ENCODE assay signal across 13 cellular contexts in the genomic region with DNA sequence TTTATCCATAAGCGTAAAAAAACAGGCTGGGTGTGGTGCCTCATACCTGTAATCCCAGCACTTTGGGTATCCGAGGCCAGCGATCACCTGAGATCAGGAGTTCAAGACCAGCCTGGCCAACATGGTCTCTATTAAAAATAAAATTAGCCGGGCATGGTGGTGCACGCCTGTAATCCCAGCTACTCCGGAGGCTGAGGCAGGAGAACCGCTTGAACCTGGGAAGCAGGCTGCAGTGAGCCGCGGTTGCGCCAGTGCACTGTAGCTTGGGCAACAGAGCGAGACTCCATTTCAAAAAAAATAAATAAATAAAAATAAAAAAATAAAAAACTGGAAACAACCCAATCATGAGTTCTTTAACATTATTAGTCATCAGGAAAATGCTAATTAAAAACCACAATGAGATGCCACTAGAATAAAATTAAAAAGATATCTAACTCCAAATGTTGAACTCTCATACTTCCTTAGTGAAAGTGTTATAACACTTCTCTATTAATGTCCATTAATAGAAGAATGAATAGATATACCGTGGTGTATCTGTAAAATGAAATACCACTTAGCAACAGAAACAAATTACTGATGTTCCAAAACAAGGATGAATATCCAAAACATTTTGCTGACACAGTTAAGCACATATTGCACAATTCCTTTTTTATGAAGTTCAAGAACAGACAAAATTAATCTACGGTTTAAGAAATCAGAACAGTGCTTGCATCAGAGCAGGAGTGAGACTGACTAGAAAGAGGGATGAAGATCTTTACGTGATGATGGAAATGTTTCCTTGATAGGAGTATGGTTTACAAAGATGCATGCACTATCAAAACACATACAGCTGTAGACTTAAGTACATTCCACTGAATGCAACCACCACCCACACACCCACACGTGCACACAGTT. TPM values are rescaled to one million over a fixed set of nuclear protein-coding genes. Genes with fewer than 3 reads are reported as not detected.
DNase-seq lines count a peak whose midpoint lies in the region; ATAC-seq and TF ChIP-seq lines count a peak whose summit lies in the region.
"Had no signal": no experiment of that assay in that cellular context is flagged by ENCODE, and none has a peak within 500 bp of the region (broad histone marks: within the 10 kb centered on the region; RNA-seq: fewer than 3 reads in every experiment).

No MANE protein-coding gene starts in this region.

- CTCF ChIA-PET in CD8-positive, alpha-beta T cell (lab: Charles Lee) = no interaction called here

- TF ChIP-seq POLR2A in thyroid gland (IDR thresholded peaks at IDR 0.05) = no peak

- H3K4me3 Mint-ChIP-seq in CD8-positive, alpha-beta T cell = no peak overlapping the region
- H3K4me3 Mint-ChIP-seq: activated CD8-positive, alpha-beta memory T cell treated with anti-CD3 and anti-CD28 coated beads, Interleukin-2, amount 10 ng/mL, durations not matched to agents 7 days and 5 days; activated naive CD8-positive, alpha-beta T cell; CD4-positive, alpha-beta T cell had no signal

- no peaks in the 10 kb centered on the region for H3K27me3 Mint-ChIP-seq in CD8-positive, alpha-beta T cell (ENCODE audit: low read depth)
- H3K27me3 Mint-ChIP-seq: activated CD8-positive, alpha-beta memory T cell treated with anti-CD3 and anti-CD28 coated beads, Interleukin-2, amount 10 ng/mL, durations not matched to agents 7 days and 5 days; activated naive CD8-positive, alpha-beta T cell; CD4-positive, alpha-beta T cell had no signal

- intact Hi-C loops in CD8-positive, alpha-beta T cell (cut with DNase I, micrococcal nuclease) = no loop called here
- intact Hi-C loops in sciatic nerve (cut with DNase I) = no loop called here
- intact Hi-C loops in thyroid gland (cut with DNase I) = no loop called here

- no peaks in the 10 kb centered on the region for H3K27me3 ChIP-seq in CD8-positive, alpha-beta T cell (ENCODE audit: insufficient read depth, low read length)
- no peaks in the 10 kb centered on the region for H3K27me3 ChIP-seq in thyroid gland
- H3K27me3 ChIP-seq: gastroesophageal sphincter had no signal

- in situ Hi-C loops in KBM-7 (cut with MboI; ENCODE audit: low pct_unique_long_range_greater_than_20kb, low sequenced_read_pairs) = no loop called here

- no peak overlapping the region for H3K9ac ChIP-seq in SK-N-MC (ENCODE audit: insufficient read length)

- no peak overlapping the region for H3K4me3 ChIP-seq in CD8-positive, alpha-beta T cell (ENCODE audit: low read depth, low read length)
- H3K4me3 ChIP-seq in SK-N-MC (no peak overlapping the region; the same call in 1 of the 2 replicates), thyroid gland (replicated peaks in 1 of 3) (no peak overlapping the region)
- H3K4me3 ChIP-seq: gastroesophageal sphincter had no signal

- no peaks in the 10 kb centered on the region for H3K4me1 ChIP-seq in CD8-positive, alpha-beta T cell (ENCODE audit: insufficient read depth, low read length)
- no peaks in the 10 kb centered on the region for H3K4me1 ChIP-seq in thyroid gland

- 90 to 93% methylated on average over 15 of the region's 15 CpGs for WGBS in thyroid gland, 2 donors

- POLR2A ChIA-PET in CD8-positive, alpha-beta T cell (lab: Charles Lee) = no interaction called here

- DNase-seq in CD8-positive, alpha-beta T cell = no peak
- DNase-seq in SK-N-MC (ENCODE audit: low read depth, low spot score) = no peak
- DNase-seq in fibroblast of peridontal ligament (ENCODE audit: extremely low read depth) = peak; percentile 31
- DNase-seq in sciatic nerve (ENCODE audit: low spot score) = no peak
- DNase-seq in KBM-7 = no peak
- no peak for DNase-seq in thyroid gland
- DNase-seq: activated CD8-positive, alpha-beta memory T cell treated with anti-CD3 and anti-CD28 coated beads, Interleukin-2, amount 10 ng/mL, durations not matched to agents 7 days and 5 days; CD4-positive, alpha-beta T cell; NCI-H2171 treated with DMSO at 0.1 percent for 48 hours had no signal

- ATAC-seq in CD8-positive, alpha-beta T cell = no peak
- ATAC-seq in sciatic nerve (peak; percentile 81), HG02840 (IDR thresholded peaks at IDR 0.05; ENCODE audit: low FRiP score, unreplicated experiment) (no peak), GM19467 (IDR thresholded peaks at IDR 0.05; ENCODE audit: unreplicated experiment) (no peak)
- ATAC-seq: activated CD8-positive, alpha-beta memory T cell treated with anti-CD3 and anti-CD28 coated beads, Interleukin-2, amount 10 ng/mL, durations not matched to agents 7 days and 5 days; gastroesophageal sphincter had no signal

- peaks cover 9% of the 10 kb centered on the region for H3K9me3 Mint-ChIP-seq in CD8-positive, alpha-beta T cell

- peak overlapping the region; percentile 55 for H3K27ac Mint-ChIP-seq in CD8-positive, alpha-beta T cell
- H3K27ac Mint-ChIP-seq: activated CD8-positive, alpha-beta memory T cell treated with anti-CD3 and anti-CD28 coated beads, Interleukin-2, amount 10 ng/mL, durations not matched to agents 7 days and 5 days; activated naive CD8-positive, alpha-beta T cell; CD4-positive, alpha-beta T cell had no signal

- peaks cover 76% of the 10 kb centered on the region for H3K36me3 Mint-ChIP-seq in CD8-positive, alpha-beta T cell

- no peak for TF ChIP-seq CTCF in CD8-positive, alpha-beta T cell (IDR thresholded peaks at IDR 0.05)
- no peak for TF ChIP-seq CTCF in thyroid gland (IDR thresholded peaks at IDR 0.05)

- no peaks in the 10 kb centered on the region for H3K9me3 ChIP-seq in CD8-positive, alpha-beta T cell (ENCODE audit: low read length)
- H3K9me3 ChIP-seq in SK-N-MC (ENCODE audit: low read depth, low read length) = 0 out of 2 replicates have a peak, but pooled peaks cover 7% of the 10 kb centered on the region
- no peaks in the 10 kb centered on the region for H3K9me3 ChIP-seq in thyroid gland
- H3K9me3 ChIP-seq: gastroesophageal sphincter had no signal

- no peak overlapping the region for H3K27ac ChIP-seq in CD8-positive, alpha-beta T cell (ENCODE audit: low read depth, low read length)
- H3K27ac ChIP-seq in SK-N-MC (peak overlapping the region; percentile 86), thyroid gland (no peak overlapping the region)
- H3K27ac ChIP-seq: gastroesophageal sphincter had no signal

- peaks cover 8% of the 10 kb centered on the region for H3K36me3 ChIP-seq in CD8-positive, alpha-beta T cell (ENCODE audit: insufficient read depth, low read length)
- H3K36me3 ChIP-seq in SK-N-MC (ENCODE audit: insufficient read depth, low read length) (peaks cover 60% of the 10 kb centered on the region), thyroid gland (peaks cover 0 to 4% of the 10 kb centered on the region in 2 donors)

- H3K4me1 Mint-ChIP-seq in CD8-positive, alpha-beta T cell (ENCODE audit: low read depth) = peaks cover 43% of the 10 kb centered on the region

RNA-seq across cellular contexts. Expression of a gene that starts 13.0 kb away (rescaled TPM):
- 10 to 100 TPM; 19.5 to 24.1 TPM for total RNA-seq in CD8-positive, alpha-beta T cell
- total RNA-seq in sciatic nerve (18.4 TPM), thyroid gland (10 to 100 TPM; 29.1 to 41.0 (median 34.3) TPM)
